8 cellular contexts compared by ENCODE assay signal in the genomic region with DNA sequence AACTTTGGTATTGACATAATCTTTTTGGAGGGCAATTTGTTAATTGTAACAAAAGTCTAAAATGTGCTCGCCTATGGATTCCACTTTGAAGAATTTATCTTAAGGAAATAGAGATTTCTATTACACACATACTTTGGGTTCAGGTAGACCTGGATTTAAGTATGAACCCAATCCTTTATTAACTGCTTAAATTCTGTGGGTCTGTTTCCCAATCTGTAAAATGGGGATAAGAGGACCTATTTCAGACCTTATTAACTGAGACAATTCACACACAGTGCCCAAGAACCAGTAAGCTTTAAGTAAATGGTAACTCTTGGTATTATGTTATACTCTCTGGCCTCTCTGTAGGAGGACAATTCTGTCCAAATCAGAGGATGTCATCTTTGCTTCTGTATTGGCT. TPM values are rescaled to one million over a fixed set of nuclear protein-coding genes. Genes with fewer than 3 reads are reported as not detected.
A peak's percentile ranks its signal among the peaks of the same experiment; 100 is the strongest.
DNase-seq lines count a peak whose midpoint lies in the region; ATAC-seq, FAIRE-seq and TF ChIP-seq lines count a peak whose summit lies in the region.

No MANE protein-coding gene starts in this region.

- H3K9me3 ChIP-seq in T-helper 17 cell (ENCODE audit: control insufficient read depth, low read length, poor library complexity, severe bottlenecking): no peaks in the 10 kb centered on the region

- FAIRE-seq in urothelium cell line (lab: Jason Lieb, UNC): no peak

- ATAC-seq in GM21619 (IDR thresholded peaks at IDR 0.05; ENCODE audit: unreplicated experiment) (peak; percentile 1), T-helper 17 cell (no peak), HG03108 (IDR thresholded peaks at IDR 0.05; ENCODE audit: unreplicated experiment) (no peak), HG02642 (IDR thresholded peaks at IDR 0.05; ENCODE audit: poor library complexity, unreplicated experiment) (no peak)

- H3K4me3 ChIP-seq in fibroblast of the aortic adventitia (ENCODE audit: low read depth, low read length): peak overlapping the region; percentile 96
- peak overlapping the region; percentile 77 for H3K4me3 ChIP-seq in skeletal muscle cell (ENCODE audit: low read depth, low read length)

- no peaks in the 10 kb centered on the region for H3K36me3 Mint-ChIP-seq in T-helper 17 cell (ENCODE audit: low read depth)

- H3K4me3 Mint-ChIP-seq in T-helper 17 cell: peak overlapping the region; percentile 97

- peak overlapping the region; percentile 97 for H3K27ac Mint-ChIP-seq in T-helper 17 cell

- H3K4me1 Mint-ChIP-seq in T-helper 17 cell: peaks cover 29% of the 10 kb centered on the region

- H3K27me3 Mint-ChIP-seq in T-helper 17 cell: no peaks in the 10 kb centered on the region

- DNase-seq in T-helper 17 cell: no peak
- no peak for DNase-seq in fibroblast of the aortic adventitia (ENCODE audit: low read depth)
- no peak for DNase-seq in skeletal muscle cell (ENCODE audit: low read depth)
- DNase-seq in activated CD4-positive, CD25-positive, alpha-beta regulatory T cell treated with anti-CD3 and anti-CD28 coated beads, Interleukin-2, amount 50 U/mL, for 72 hours: no peak
- DNase-seq in urothelium cell line (ENCODE audit: low spot score): no peak

- TF ChIP-seq CTCF in fibroblast of the aortic adventitia (IDR thresholded peaks at IDR 0.05; ENCODE audit: insufficient read depth, low read length): no peak

RNA-seq across cellular contexts. Expression of a gene that starts 0.8 kb away (rescaled TPM):
- total RNA-seq in T-helper 17 cell (10 to 100 TPM; 22.9 to 25.9 TPM), fibroblast of the aortic adventitia (ENCODE audit: low replicate concordance) (16.4 and 34.2 TPM in 2 replicates)

RNA-seq across cellular contexts. Expression of a gene that starts 46.5 kb away (rescaled TPM):
- total RNA-seq in T-helper 17 cell: not detected
- total RNA-seq in fibroblast of the aortic adventitia (ENCODE audit: low replicate concordance): 0.36 and 2.1 TPM in 2 replicates

RNA-seq across cellular contexts. Expression of a gene that starts 49.4 kb away (rescaled TPM):
- total RNA-seq in T-helper 17 cell (10 to 100 TPM; 16.5 to 22.0 TPM), fibroblast of the aortic adventitia (ENCODE audit: low replicate concordance) (27.2 and 32.5 TPM in 2 replicates)
